In genomic region chr2:240324312-240325005, GRCh38 we compare ENCODE assay signal across 15 cellular contexts.
"Had no signal": no experiment of that assay in that cellular context is flagged by ENCODE, and none has a peak within 500 bp of the region (broad histone marks: within the 10 kb centered on the region; RNA-seq: fewer than 3 reads in every experiment).

No MANE protein-coding gene starts in this region.

- ATAC-seq: T-helper 17 cell, upper lobe of right lung had no signal

- H3K4me3 Mint-ChIP-seq: activated B cell treated with CpG ODN at 0.5 μM for 24 hours; activated CD4-positive, alpha-beta T cell treated with anti-CD3 and anti-CD28 coated beads, Interleukin-2, amount 10 ng/mL, durations not matched to agents 7 days and 5 days; activated naive CD4-positive, alpha-beta T cell treated with anti-CD3 and anti-CD28 coated beads, Interleukin-2, amount 50 U/mL, for 24 hours; central memory CD8-positive, alpha-beta T cell; immature natural killer cell; nephron progenitor cell; stimulated activated naive CD8-positive, alpha-beta T cell treated with anti-CD3 and anti-CD28 coated beads, Interleukin-15, Interleukin-2, amounts not matched to agents 100 ng/mL and 50 ng/mL, for 24 hours; T-helper 17 cell had no signal

- H3K27me3 ChIP-seq: ovary, upper lobe of right lung had no signal

- H3K36me3 Mint-ChIP-seq: activated naive CD4-positive, alpha-beta T cell treated with anti-CD3 and anti-CD28 coated beads, Interleukin-2, amount 50 U/mL, for 24 hours; immature natural killer cell had no signal

- H3K27me3 Mint-ChIP-seq: activated CD4-positive, alpha-beta T cell treated with anti-CD3 and anti-CD28 coated beads, Interleukin-2, amount 10 ng/mL, durations not matched to agents 7 days and 5 days; stimulated activated naive CD8-positive, alpha-beta T cell treated with anti-CD3 and anti-CD28 coated beads, Interleukin-15, Interleukin-2, amounts not matched to agents 100 ng/mL and 50 ng/mL, for 24 hours had no signal

- DNase-seq: activated B cell treated with CpG ODN at 0.5 μM for 24 hours; activated CD4-positive, alpha-beta T cell treated with anti-CD3 and anti-CD28 coated beads, Interleukin-2, amount 10 ng/mL, durations not matched to agents 7 days and 5 days; activated CD8-positive, alpha-beta memory T cell treated with anti-CD3 and anti-CD28 coated beads for 24 hours; glutamatergic neuron; immature natural killer cell; mesenchymal stem cell; nephron progenitor cell; ovary; stimulated activated CD4-positive, alpha-beta T cell treated with anti-CD3 and anti-CD28 coated beads, Interleukin-4, amount 100 ng/mL, for 24 hours; T-helper 17 cell; upper lobe of right lung had no signal

- H3K4me1 ChIP-seq: upper lobe of right lung had no signal

- H3K27ac ChIP-seq: ovary, upper lobe of right lung had no signal

- H3K4me1 Mint-ChIP-seq: activated B cell treated with CpG ODN at 0.5 μM for 24 hours; activated CD4-positive, alpha-beta T cell treated with anti-CD3 and anti-CD28 coated beads, Interleukin-2, amount 10 ng/mL, durations not matched to agents 7 days and 5 days; activated naive CD4-positive, alpha-beta T cell treated with anti-CD3 and anti-CD28 coated beads, Interleukin-2, amount 50 U/mL, for 24 hours; central memory CD8-positive, alpha-beta T cell; immature natural killer cell; T-helper 17 cell had no signal

- H3K9me3 ChIP-seq: ovary, upper lobe of right lung had no signal

- H3K4me3 ChIP-seq: ovary, upper lobe of right lung had no signal

- H3K9me3 Mint-ChIP-seq: activated B cell treated with CpG ODN at 0.5 μM for 24 hours; activated CD4-positive, alpha-beta T cell treated with anti-CD3 and anti-CD28 coated beads, Interleukin-2, amount 10 ng/mL, durations not matched to agents 7 days and 5 days; activated naive CD4-positive, alpha-beta T cell treated with anti-CD3 and anti-CD28 coated beads, Interleukin-2, amount 50 U/mL, for 24 hours; activated T-helper 2 cell treated with anti-CD3 and anti-CD28 coated beads, Interferon-gamma antibody, Interleukin-2, Interleukin-4, amounts not matched to agents 10 μg/mL and 5 μg/mL and 100 μg/mL, durations not matched to agents 14 hours and 24 hours and 36 hours; central memory CD8-positive, alpha-beta T cell; immature natural killer cell; nephron progenitor cell; stimulated activated naive CD8-positive, alpha-beta T cell treated with anti-CD3 and anti-CD28 coated beads, Interleukin-15, Interleukin-2, amounts not matched to agents 100 ng/mL and 50 ng/mL, for 24 hours had no signal

- H3K36me3 ChIP-seq: ovary, upper lobe of right lung had no signal

- H3K27ac Mint-ChIP-seq: activated B cell treated with CpG ODN at 0.5 μM for 24 hours; activated CD4-positive, alpha-beta T cell treated with anti-CD3 and anti-CD28 coated beads, Interleukin-2, amount 10 ng/mL, durations not matched to agents 7 days and 5 days; activated naive CD4-positive, alpha-beta T cell treated with anti-CD3 and anti-CD28 coated beads, Interleukin-2, amount 50 U/mL, for 24 hours; activated T-helper 2 cell treated with anti-CD3 and anti-CD28 coated beads, Interferon-gamma antibody, Interleukin-2, Interleukin-4, amounts not matched to agents 10 μg/mL and 5 μg/mL and 100 μg/mL, durations not matched to agents 14 hours and 24 hours and 36 hours; immature natural killer cell; nephron progenitor cell; stimulated activated naive CD8-positive, alpha-beta T cell treated with anti-CD3 and anti-CD28 coated beads, Interleukin-15, Interleukin-2, amounts not matched to agents 100 ng/mL and 50 ng/mL, for 24 hours; T-helper 17 cell had no signal
